In the genomic region with DNA sequence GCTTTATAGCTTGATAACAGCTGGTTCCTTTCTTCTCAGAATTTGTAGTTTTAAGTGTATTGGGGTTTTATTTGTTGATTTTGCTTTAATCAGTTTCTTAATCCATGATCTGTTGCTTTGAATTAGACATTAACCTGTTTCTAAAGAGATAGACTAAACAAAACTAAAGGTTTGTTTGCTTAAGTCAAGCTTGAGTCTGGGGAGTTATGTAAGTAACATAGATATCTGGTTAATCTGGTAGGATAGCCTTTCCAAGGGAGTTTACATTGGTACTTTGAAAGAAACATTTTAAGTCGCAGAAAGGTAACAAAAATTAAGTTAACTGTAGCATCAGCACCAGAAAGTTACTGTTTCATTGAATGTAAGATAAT, we compare ENCODE assay signal across 22 cellular contexts. TPM values are rescaled to one million over a fixed set of nuclear protein-coding genes. Genes with fewer than 3 reads are reported as not detected.
A peak's percentile ranks its signal among the peaks of the same experiment; 100 is the strongest.
DNase-seq lines count a peak whose midpoint lies in the region; ATAC-seq and TF ChIP-seq lines count a peak whose summit lies in the region.
"Had no signal": no experiment of that assay in that cellular context is flagged by ENCODE, and none has a peak within 500 bp of the region (broad histone marks: within the 10 kb centered on the region; RNA-seq: fewer than 3 reads in every experiment).

No MANE protein-coding gene starts in this region.

- H3K4me1 ChIP-seq in Loucy (ENCODE audit: insufficient read depth, low read length, poor library complexity, severe bottlenecking) (peaks cover 60% of the 10 kb centered on the region), parathyroid adenoma (peaks cover 51% of the 10 kb centered on the region), suprapubic skin (peaks cover 45% of the 10 kb centered on the region)

- H3K27ac Mint-ChIP-seq in activated naive CD4-positive, alpha-beta T cell treated with anti-CD3 and anti-CD28 coated beads for 36 hours = peak overlapping the region; percentile 92
- peak overlapping the region; percentile 67 for H3K27ac Mint-ChIP-seq in activated naive CD8-positive, alpha-beta T cell treated with anti-CD3 and anti-CD28 coated beads, Interleukin-2, amount 50 U/mL, for 24 hours
- H3K27ac Mint-ChIP-seq: neural progenitor cell had no signal

- ATAC-seq in activated naive CD8-positive, alpha-beta T cell treated with anti-CD3 and anti-CD28 coated beads, Interleukin-2, amount 50 U/mL, for 24 hours = no peak
- ATAC-seq in GM18505 (IDR thresholded peaks at IDR 0.05; ENCODE audit: unreplicated experiment) = no peak
- ATAC-seq: activated CD4-positive, CD25-positive, alpha-beta regulatory T cell treated with anti-CD3 and anti-CD28 coated beads, Interleukin-2, amount 50 U/mL, for 24 hours; body of pancreas; heart right ventricle; SK-N-SH treated with all-trans-retinoic acid at 6 μM for 48 hours had no signal

- intact Hi-C loops in activated naive CD4-positive, alpha-beta T cell treated with anti-CD3 and anti-CD28 coated beads for 36 hours (cut with micrococcal nuclease) = loop anchor here (10.0 kb wide), 1 partner anchor 1489 kb away; a partner anchor contains a TSS

- no peak for TF ChIP-seq EP300 in suprapubic skin (IDR thresholded peaks at IDR 0.05)

- peaks cover 100% of the 10 kb centered on the region for H3K79me2 ChIP-seq in Loucy (ENCODE audit: insufficient read depth, low read length)
- H3K79me2 ChIP-seq in parathyroid adenoma = peaks cover 58% of the 10 kb centered on the region

- H2AFZ ChIP-seq in Loucy (ENCODE audit: low read length) (no peak overlapping the region), parathyroid adenoma (no peak overlapping the region)
- H2AFZ ChIP-seq: neural progenitor cell had no signal

- H3K9me3 Mint-ChIP-seq in activated naive CD4-positive, alpha-beta T cell treated with anti-CD3 and anti-CD28 coated beads for 36 hours = no peaks in the 10 kb centered on the region
- no peaks in the 10 kb centered on the region for H3K9me3 Mint-ChIP-seq in activated naive CD8-positive, alpha-beta T cell treated with anti-CD3 and anti-CD28 coated beads, Interleukin-2, amount 50 U/mL, for 24 hours
- H3K9me3 Mint-ChIP-seq: neural progenitor cell had no signal

- peaks cover 82% of the 10 kb centered on the region for H3K4me1 Mint-ChIP-seq in activated naive CD4-positive, alpha-beta T cell treated with anti-CD3 and anti-CD28 coated beads for 36 hours (ENCODE audit: low read depth)
- peaks cover 83% of the 10 kb centered on the region for H3K4me1 Mint-ChIP-seq in activated naive CD8-positive, alpha-beta T cell treated with anti-CD3 and anti-CD28 coated beads, Interleukin-2, amount 50 U/mL, for 24 hours

- peaks cover 22% of the 10 kb centered on the region for H3K36me3 Mint-ChIP-seq in activated naive CD4-positive, alpha-beta T cell treated with anti-CD3 and anti-CD28 coated beads for 36 hours (ENCODE audit: low read depth)
- H3K36me3 Mint-ChIP-seq in activated naive CD8-positive, alpha-beta T cell treated with anti-CD3 and anti-CD28 coated beads, Interleukin-2, amount 50 U/mL, for 24 hours (ENCODE audit: low read depth) = peaks cover 31% of the 10 kb centered on the region

- 76% methylated on average over 1 of the region's 1 CpG for WGBS in suprapubic skin

- no peak for TF ChIP-seq POLR2A in suprapubic skin (IDR thresholded peaks at IDR 0.05)
- no peak for TF ChIP-seq POLR2A in GM18505 (IDR thresholded peaks at IDR 0.05; ENCODE audit: borderline replicate concordance, extremely low read depth, insufficient read depth, insufficient read length)

- DNase-seq in activated naive CD4-positive, alpha-beta T cell treated with anti-CD3 and anti-CD28 coated beads for 36 hours = no peak
- DNase-seq in activated naive CD4-positive, alpha-beta T cell (lab: John Stamatoyannopoulos, UW) = no peak
- DNase-seq in activated naive CD8-positive, alpha-beta T cell treated with anti-CD3 and anti-CD28 coated beads, Interleukin-2, amount 50 U/mL, for 24 hours = no peak
- DNase-seq in suprapubic skin (ENCODE audit: low spot score in 2 of 2) (no peak), kidney tubule cell (ENCODE audit: low spot score) (no peak)
- DNase-seq: activated CD8-positive, alpha-beta memory T cell treated with anti-CD3 and anti-CD28 coated beads, Interleukin-2, amount 50 U/mL, for 48 hours; body of pancreas; erythroblast; foreskin fibroblast; GDM1; HCEC 1CT; heart right ventricle; midbrain; NCI-H1694 treated with DMSO at 0.1 percent for 48 hours; substantia nigra had no signal

- H3K27ac ChIP-seq in parathyroid adenoma = no peak overlapping the region
- no peak overlapping the region for H3K27ac ChIP-seq in suprapubic skin
- H3K27ac ChIP-seq: heart right ventricle, neural progenitor cell had no signal

- H3K4me3 ChIP-seq in Loucy (ENCODE audit: low read length, poor library complexity, severe bottlenecking) (peak overlapping the region; percentile 63), parathyroid adenoma (ENCODE audit: low read depth, low read length) (no peak overlapping the region), suprapubic skin (no peak overlapping the region)
- H3K4me3 ChIP-seq: body of pancreas, heart right ventricle, neural progenitor cell, prostate gland had no signal

- H3K4me2 ChIP-seq in Loucy (ENCODE audit: low read depth, low read length, poor library complexity, severe bottlenecking) (peak overlapping the region; percentile 90), parathyroid adenoma (ENCODE audit: low read length) (peak overlapping the region; percentile 46)
- H3K4me2 ChIP-seq: neural progenitor cell had no signal

- no peak overlapping the region for H3K4me3 Mint-ChIP-seq in activated naive CD4-positive, alpha-beta T cell treated with anti-CD3 and anti-CD28 coated beads for 36 hours
- no peak overlapping the region for H3K4me3 Mint-ChIP-seq in activated naive CD8-positive, alpha-beta T cell treated with anti-CD3 and anti-CD28 coated beads, Interleukin-2, amount 50 U/mL, for 24 hours
- H3K4me3 Mint-ChIP-seq: neural progenitor cell had no signal

- peaks cover 15% of the 10 kb centered on the region; the same call in 1 of the 2 replicates for H3K36me3 ChIP-seq in Loucy (ENCODE audit: insufficient read depth, low read length)
- H3K36me3 ChIP-seq in parathyroid adenoma (ENCODE audit: control insufficient read depth, insufficient read depth, low read length) = no peaks in the 10 kb centered on the region
- peaks cover 13% of the 10 kb centered on the region for H3K36me3 ChIP-seq in suprapubic skin
- H3K36me3 ChIP-seq: neural progenitor cell, prostate gland had no signal

- H3K27me3 ChIP-seq in Loucy (ENCODE audit: insufficient read depth, low read length, poor library complexity, severe bottlenecking) = no peaks in the 10 kb centered on the region
- H3K27me3 ChIP-seq in parathyroid adenoma (ENCODE audit: control insufficient read depth, insufficient read depth, low read length) = no peaks in the 10 kb centered on the region
- no peaks in the 10 kb centered on the region for H3K27me3 ChIP-seq in suprapubic skin
- H3K27me3 ChIP-seq: body of pancreas, heart right ventricle, neural progenitor cell had no signal

- no peaks in the 10 kb centered on the region for H3K9me3 ChIP-seq in Loucy (ENCODE audit: insufficient read depth, low read depth, low read length)
- no peaks in the 10 kb centered on the region for H3K9me3 ChIP-seq in parathyroid adenoma (ENCODE audit: control insufficient read depth, low read length)
- no peaks in the 10 kb centered on the region for H3K9me3 ChIP-seq in suprapubic skin
- H3K9me3 ChIP-seq: body of pancreas, heart right ventricle, prostate gland had no signal

- H3K9me2 ChIP-seq in Loucy (replicated peaks; ENCODE audit: low read depth, low read length) = no peaks in the 10 kb centered on the region

- TF ChIP-seq CTCF in Loucy (conservative IDR thresholded peaks at IDR 0.05; ENCODE audit: low read length) = no peak
- TF ChIP-seq CTCF in parathyroid adenoma (IDR thresholded peaks at IDR 0.05) = no peak
- TF ChIP-seq CTCF in suprapubic skin (IDR thresholded peaks at IDR 0.05) = no peak

- peaks cover 94% of the 10 kb centered on the region for H4K20me1 ChIP-seq in Loucy (ENCODE audit: insufficient read depth, low read length, poor library complexity, severe bottlenecking)

- CTCF ChIA-PET in activated naive CD4-positive, alpha-beta T cell treated with anti-CD3 and anti-CD28 coated beads for 36 hours (lab: Charles Lee) = interaction anchor here (0.7 to 2.4 kb wide), 5 partner anchors 9 to 117 kb away, joined by 3 to 8 read pairs (median 5); no protein-coding TSS in a partner anchor

- H3K27me3 Mint-ChIP-seq in activated naive CD4-positive, alpha-beta T cell treated with anti-CD3 and anti-CD28 coated beads for 36 hours (ENCODE audit: low read depth) = no peaks in the 10 kb centered on the region
- H3K27me3 Mint-ChIP-seq in activated naive CD8-positive, alpha-beta T cell treated with anti-CD3 and anti-CD28 coated beads, Interleukin-2, amount 50 U/mL, for 24 hours = no peaks in the 10 kb centered on the region

- H3K9ac ChIP-seq in Loucy (ENCODE audit: low read depth, low read length, poor library complexity, severe bottlenecking) (peak overlapping the region; percentile 31), parathyroid adenoma (no peak overlapping the region)
- H3K9ac ChIP-seq: neural progenitor cell had no signal

- no peaks in the 10 kb centered on the region for H3F3A ChIP-seq in Loucy (ENCODE audit: low read depth)

RNA-seq across cellular contexts. Expression of a gene that starts 5.4 kb away (rescaled TPM):
- 10 to 100 TPM; 31.5 to 34.7 TPM for total RNA-seq in activated naive CD4-positive, alpha-beta T cell treated with anti-CD3 and anti-CD28 coated beads for 36 hours
- 10 to 100 TPM; 22.6 to 67.2 (median 30.1) TPM for total RNA-seq in suprapubic skin
